ENCODE assay signal across 8 cellular contexts in genomic region chr1:224175615-224176014, GRCh38. TPM values are rescaled to one million over a fixed set of nuclear protein-coding genes. Genes with fewer than 3 reads are reported as not detected.
DNase-seq lines count a peak whose midpoint lies in the region; ATAC-seq, FAIRE-seq and TF ChIP-seq lines count a peak whose summit lies in the region.

No MANE protein-coding gene starts in this region.

- H3K36me3 Mint-ChIP-seq in activated CD4-positive, alpha-beta T cell treated with anti-CD3 and anti-CD28 coated beads, Interleukin-2, amount 10 ng/mL, durations not matched to agents 7 days and 5 days (ENCODE audit: low read depth) = peaks cover 8% of the 10 kb centered on the region
- H3K36me3 Mint-ChIP-seq in progenitor cell of endocrine pancreas (ENCODE audit: insufficient read depth) = peaks cover 2% of the 10 kb centered on the region

- TF ChIP-seq POLR2A in heart left ventricle (IDR thresholded peaks at IDR 0.05) = no peak

- POLR2A ChIA-PET in activated CD4-positive, alpha-beta T cell treated with anti-CD3 and anti-CD28 coated beads, Interleukin-2, amount 10 ng/mL, durations not matched to agents 7 days and 5 days (lab: Charles Lee) = no interaction called here

- H3K27ac ChIP-seq in heart left ventricle = no peak overlapping the region
- H3K27ac ChIP-seq in small intestine (ENCODE audit: low read depth in 1 of 2, low read length in 1 of 2) = no peak overlapping the region

- DNase-seq in G401 (ENCODE audit: low spot score) = peak; percentile 66
- DNase-seq in activated CD4-positive, alpha-beta T cell treated with anti-CD3 and anti-CD28 coated beads, Interleukin-2, amount 10 ng/mL, durations not matched to agents 7 days and 5 days = no peak
- DNase-seq in heart left ventricle = peak; percentile 34 to 72 (median 48)
- DNase-seq in progenitor cell of endocrine pancreas (ENCODE audit: low spot score, unreplicated experiment) = no peak
- DNase-seq in LoVo (ENCODE audit: low spot score) = no peak
- no peak for DNase-seq in activated CD8-positive, alpha-beta memory T cell treated with anti-CD3 and anti-CD28 coated beads for 24 hours
- DNase-seq in small intestine = no peak

- H3K4me1 ChIP-seq in heart left ventricle (peaks cover 0 to 7% (median 0%) of the 10 kb centered on the region in 12 donors), small intestine (ENCODE audit: control insufficient read depth in 2 of 2, insufficient read depth in 1 of 2, low read depth in 1 of 2, low read length in 1 of 2) (no peaks in the 10 kb centered on the region)

- ATAC-seq in heart left ventricle (peak in 3 of 4 donors; percentile 58 to 91 (median 80)), HG03095 (IDR thresholded peaks at IDR 0.05; ENCODE audit: unreplicated experiment) (no peak)

- peak overlapping the region; percentile 19 for H3K27ac Mint-ChIP-seq in activated CD4-positive, alpha-beta T cell treated with anti-CD3 and anti-CD28 coated beads, Interleukin-2, amount 10 ng/mL, durations not matched to agents 7 days and 5 days
- no peak overlapping the region for H3K27ac Mint-ChIP-seq in progenitor cell of endocrine pancreas

- no peaks in the 10 kb centered on the region for H3K27me3 ChIP-seq in heart left ventricle
- H3K27me3 ChIP-seq in small intestine (ENCODE audit: control insufficient read depth in 2 of 2, insufficient read depth in 2 of 2, low read length in 2 of 2) = no peaks in the 10 kb centered on the region

- H3K9me3 Mint-ChIP-seq in activated CD4-positive, alpha-beta T cell treated with anti-CD3 and anti-CD28 coated beads, Interleukin-2, amount 10 ng/mL, durations not matched to agents 7 days and 5 days = peaks cover 9% of the 10 kb centered on the region
- peaks cover 5% of the 10 kb centered on the region for H3K9me3 Mint-ChIP-seq in progenitor cell of endocrine pancreas (ENCODE audit: low read depth)

- no peak overlapping the region for H3K4me3 Mint-ChIP-seq in activated CD4-positive, alpha-beta T cell treated with anti-CD3 and anti-CD28 coated beads, Interleukin-2, amount 10 ng/mL, durations not matched to agents 7 days and 5 days
- peak overlapping the region; percentile 18 for H3K4me3 Mint-ChIP-seq in progenitor cell of endocrine pancreas (ENCODE audit: low read depth)

- no peak for FAIRE-seq in small intestine (lab: Jason Lieb, UNC)

- H3K9me3 ChIP-seq in heart left ventricle (no peaks in the 10 kb centered on the region), small intestine (ENCODE audit: control insufficient read depth, low read depth) (no peaks in the 10 kb centered on the region)

- in situ Hi-C loops in G401 (cut with HindIII; ENCODE audit: low sequenced_read_pairs) = no loop called here

- peak in 1 of 12 donors; percentile 4 for TF ChIP-seq CTCF in heart left ventricle (IDR thresholded peaks at IDR 0.05)
- TF ChIP-seq CTCF in progenitor cell of endocrine pancreas (IDR thresholded peaks at IDR 0.05; ENCODE audit: unreplicated experiment) = no peak

- H3K36me3 ChIP-seq in heart left ventricle (no peaks in the 10 kb centered on the region), small intestine (ENCODE audit: control insufficient read depth in 2 of 2, insufficient read depth in 2 of 2, low read length in 2 of 2) (no peaks in the 10 kb centered on the region)

- peaks cover 17% of the 10 kb centered on the region for H3K4me1 Mint-ChIP-seq in activated CD4-positive, alpha-beta T cell treated with anti-CD3 and anti-CD28 coated beads, Interleukin-2, amount 10 ng/mL, durations not matched to agents 7 days and 5 days
- H3K4me1 Mint-ChIP-seq in progenitor cell of endocrine pancreas (ENCODE audit: low read depth) = peaks cover 2% of the 10 kb centered on the region

- WGBS in heart left ventricle, 4 donors = 8 to 14% (median 10%) methylated on average over 13 to 21 of the region's 21 CpGs
- 31 to 75% (median 71%) methylated on average over 20 to 21 of the region's 21 CpGs for WGBS in small intestine, 3 donors

- peaks cover 19% of the 10 kb centered on the region for H3K27me3 Mint-ChIP-seq in activated CD4-positive, alpha-beta T cell treated with anti-CD3 and anti-CD28 coated beads, Interleukin-2, amount 10 ng/mL, durations not matched to agents 7 days and 5 days
- peaks cover 18% of the 10 kb centered on the region for H3K27me3 Mint-ChIP-seq in progenitor cell of endocrine pancreas

- H3K4me3 ChIP-seq in heart left ventricle (peak overlapping the region in 4 of 12 donors; percentile 18 to 32 (median 24)), small intestine (ENCODE audit: low read depth in 1 of 2, low read length in 2 of 2) (no peak overlapping the region)

- CTCF ChIA-PET in activated CD4-positive, alpha-beta T cell treated with anti-CD3 and anti-CD28 coated beads, Interleukin-2, amount 10 ng/mL, durations not matched to agents 7 days and 5 days (lab: Charles Lee) = interaction anchor here (0.8 to 1.3 kb wide), 2 partner anchors 16 to 22 kb away, joined by 3 to 4 read pairs; no protein-coding TSS in a partner anchor

- intact Hi-C loops in heart left ventricle (cut with DNase I) = no loop called here

RNA-seq across cellular contexts. Expression of gene DEGS1, which starts 7.4 kb away (rescaled TPM):
- total RNA-seq in G401 (2014; rRNA removed; shearing (Covaris generic)) = 306 and 340 TPM in 2 replicates
- 10 to 100 TPM; 73.9 to 76.9 TPM for total RNA-seq in activated CD4-positive, alpha-beta T cell treated with anti-CD3 and anti-CD28 coated beads, Interleukin-2, amount 10 ng/mL, durations not matched to agents 7 days and 5 days
- total RNA-seq in heart left ventricle = 10 to 100 TPM; 35.8 to 75.2 (median 46.3) TPM
- 10 to 100 TPM; 40.9 to 54.5 TPM for polyA plus RNA-seq in heart left ventricle
- 10.4 and 13.5 TPM in 2 replicates for total RNA-seq in progenitor cell of endocrine pancreas
- polyA plus RNA-seq in small intestine = 10 to 100 TPM; 15.7 to 30.2 (median 19.5) TPM

Comparison
In these comparisons a context has a peak if more than half of its experiments do, and no peak if none do; other contexts are left out.
1. DNase-seq: peak in G401 (single experiment) and heart left ventricle (5 of 5); none in activated CD4-positive, alpha-beta T cell treated with anti-CD3 and anti-CD28 coated beads, Interleukin-2, amount 10 ng/mL, durations not matched to agents 7 days and 5 days (single experiment), progenitor cell of endocrine pancreas (single experiment), LoVo (single experiment), activated CD8-positive, alpha-beta memory T cell treated with anti-CD3 and anti-CD28 coated beads for 24 hours (single experiment) and small intestine (single experiment).